In genomic region chr19:51702103-51702753, GRCh38 we compare ENCODE assay signal across 1 cellular context.
A peak's percentile ranks its signal among the peaks of the same experiment; 100 is the strongest.
TF ChIP-seq lines count a peak whose summit lies in the region.

No MANE protein-coding gene starts in this region.

TF ChIP-seq in K562, 482 proteins besides CTCF, POLR2A, EP300 and RAD21 (continued from another document and continues in another):
- TF ChIP-seq HDAC1 (IDR thresholded peaks at IDR 0.05) (no peak; a peak in 1 of 4 replicates), KDM5B (IDR thresholded peaks at IDR 0.05; ENCODE audit: insufficient replicate concordance, low read depth, low read length) (peak; percentile 6), PPARD (CRISPR knock-in tag; IDR thresholded peaks at IDR 0.05) (no peak), MTA1 (IDR thresholded peaks at IDR 0.05; ENCODE audit: borderline replicate concordance) (no peak), SRF (CRISPR knock-in tag; IDR thresholded peaks at IDR 0.05) (no peak), NCOA1 (IDR thresholded peaks at IDR 0.05; ENCODE audit: low read depth) (no peak), MITF (IDR thresholded peaks at IDR 0.05) (no peak), ZNF318 (IDR thresholded peaks at IDR 0.05; ENCODE audit: borderline replicate concordance in 1 of 2, low read depth in 1 of 2) (no peak), ZBTB9 (CRISPR knock-in tag; IDR thresholded peaks at IDR 0.05) (no peak), EHMT2 (IDR thresholded peaks at IDR 0.05) (peak; percentile 68; the same call in 1 of the 2 replicates), TSHZ1 (CRISPR knock-in tag; IDR thresholded peaks at IDR 0.05) (no peak), ZNF518B (CRISPR knock-in tag; IDR thresholded peaks at IDR 0.05) (no peak), ZNF740 (CRISPR knock-in tag; IDR thresholded peaks at IDR 0.05) (no peak), ZNF740 (tag; IDR thresholded peaks at IDR 0.05) (no peak), SIN3A (IDR thresholded peaks at IDR 0.05; ENCODE audit: borderline replicate concordance in 2 of 2, control insufficient read depth in 1 of 2, low read depth in 2 of 2, low read length in 2 of 2) (no peak; a peak in 1 of 4 replicates), L3MBTL2 (IDR thresholded peaks at IDR 0.05) (peak; percentile 4; the same call in 1 of the 2 replicates), ZNF512 (tag; IDR thresholded peaks at IDR 0.05) (no peak), ETV5 (CRISPR knock-in tag; IDR thresholded peaks at IDR 0.05; ENCODE audit: low read depth) (no peak), ZNF766 (CRISPR knock-in tag; conservative IDR thresholded peaks at IDR 0.05) (no peak), ZBTB17 (CRISPR knock-in tag; IDR thresholded peaks at IDR 0.05) (peak; percentile 2; the same call in 1 of the 2 replicates), ZNF174 (CRISPR knock-in tag; IDR thresholded peaks at IDR 0.05) (no peak), ZNF830 (CRISPR knock-in tag; IDR thresholded peaks at IDR 0.05) (no peak), FOXM1 (IDR thresholded peaks at IDR 0.05; ENCODE audit: low read depth) (peak; percentile 9; the same call in 1 of the 2 replicates), FOXM1 (CRISPR knock-in tag; IDR thresholded peaks at IDR 0.05; ENCODE audit: low read depth) (no peak), SAFB (IDR thresholded peaks at IDR 0.05; ENCODE audit: borderline replicate concordance, low read depth, low read length) (no peak), CCNT2 (IDR thresholded peaks at IDR 0.05; ENCODE audit: borderline replicate concordance, extremely low read depth, insufficient read length, low read depth, low read length) (no peak), PHF8 (IDR thresholded peaks at IDR 0.05; ENCODE audit: borderline replicate concordance, low read length) (peak; percentile 24; the same call in 1 of the 2 replicates), ZNF263 (CRISPR knock-in tag; IDR thresholded peaks at IDR 0.05; ENCODE audit: borderline replicate concordance) (peak; percentile 8; the same call in 1 of the 2 replicates), ATF7 (IDR thresholded peaks at IDR 0.05) (no peak), ETV1 (tag; conservative IDR thresholded peaks at IDR 0.05; ENCODE audit: low read depth) (no peak), ZNF23 (CRISPR knock-in tag; IDR thresholded peaks at IDR 0.05) (no peak), SLC30A9 (CRISPR knock-in tag; IDR thresholded peaks at IDR 0.05) (no peak), NEUROD1 (IDR thresholded peaks at IDR 0.05; ENCODE audit: borderline replicate concordance, low read depth, low read length, partially characterized antibody) (no peak), MCM2 (IDR thresholded peaks at IDR 0.05; ENCODE audit: low read depth) (no peak), HNRNPL (IDR thresholded peaks at IDR 0.05; ENCODE audit: low read depth, low read length) (no peak), ZNF586 (CRISPR knock-in tag; conservative IDR thresholded peaks at IDR 0.05) (no peak), ZNF277 (CRISPR knock-in tag; IDR thresholded peaks at IDR 0.05; ENCODE audit: borderline replicate concordance) (no peak), ETV6 (IDR thresholded peaks at IDR 0.05; ENCODE audit: borderline replicate concordance in 1 of 2, low read depth in 2 of 2, low read length in 1 of 2) (no peak), ETV6 (CRISPR knock-in tag; IDR thresholded peaks at IDR 0.05; ENCODE audit: borderline replicate concordance) (no peak)
